Comparison of ENCODE assay signal across 15 cellular contexts in the genomic region with DNA sequence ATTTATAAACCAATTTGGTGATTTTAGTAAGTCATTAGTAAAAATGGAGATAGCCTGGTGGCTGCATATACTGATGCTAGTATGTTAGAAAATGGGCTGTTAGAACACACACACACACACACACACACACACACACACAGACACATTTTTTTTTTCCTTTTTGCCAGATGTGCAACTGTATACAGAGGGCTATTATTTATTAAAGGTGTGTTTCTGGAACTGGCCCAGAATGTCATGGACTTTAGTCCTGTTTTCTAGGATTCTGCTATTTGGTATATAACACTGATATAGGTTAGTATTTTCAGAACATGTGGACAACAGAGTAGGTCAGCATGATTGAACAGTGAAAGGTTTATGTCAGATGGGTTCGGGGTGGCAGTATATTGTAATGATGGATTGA. TPM values are rescaled to one million over a fixed set of nuclear protein-coding genes. Genes with fewer than 3 reads are reported as not detected.
DNase-seq lines count a peak whose midpoint lies in the region; ATAC-seq, FAIRE-seq and TF ChIP-seq lines count a peak whose summit lies in the region.
"Had no signal": no experiment of that assay in that cellular context is flagged by ENCODE, and none has a peak within 500 bp of the region (broad histone marks: within the 10 kb centered on the region; RNA-seq: fewer than 3 reads in every experiment).

No MANE protein-coding gene starts in this region.

- no peaks in the 10 kb centered on the region for H4K20me1 ChIP-seq in HepG2 (ENCODE audit: insufficient read depth, low read length)

- DNase-seq in NCI-H69 (lab: John Stamatoyannopoulos, UW): peak; percentile 49
- no peak for DNase-seq in HepG2 (ENCODE audit: low spot score)
- DNase-seq in type B pancreatic cell (ENCODE audit: extremely low spot score, unreplicated experiment): no peak
- no peak for DNase-seq in NOMO-1 treated with DMSO at 0.1 percent for 48 hours (lab: John Stamatoyannopoulos, UW; ENCODE audit: unreplicated experiment)
- DNase-seq in NCI-H1048 (lab: John Stamatoyannopoulos, UW): no peak
- DNase-seq: C1 segment of cervical spinal cord; Calu3; CD4-positive, alpha-beta memory T cell; COR-L47; DND-41; H9 had no signal

- peaks cover 19% of the 10 kb centered on the region for H3K36me3 Mint-ChIP-seq in type B pancreatic cell
- H3K36me3 Mint-ChIP-seq: CD4-positive, alpha-beta memory T cell had no signal

- no TSS peak for BruUV-seq in HepG2 (replicated peaks; lab: Mats Ljungman, UMichigan)

- TF ChIP-seq EP300 in HepG2 (IDR thresholded peaks at IDR 0.05; ENCODE audit: low read depth in 2 of 2, low read length in 2 of 2): no peak
- no peak for TF ChIP-seq EP300 in HepG2 (CRISPR knock-in tag; IDR thresholded peaks at IDR 0.05; ENCODE audit: borderline replicate concordance)

- 93% methylated on average over 1 of the region's 1 CpG for WGBS in HepG2 (ENCODE audit: low lambda C conversion rate)

- H3K27me3 Mint-ChIP-seq in type B pancreatic cell: no peaks in the 10 kb centered on the region

- H2AFZ ChIP-seq in HepG2 (ENCODE audit: low read length): no peak overlapping the region

- peak overlapping the region; percentile 43 for H3K27ac Mint-ChIP-seq in type B pancreatic cell
- H3K27ac Mint-ChIP-seq: CD4-positive, alpha-beta memory T cell had no signal

- H3K27ac ChIP-seq in HepG2 (ENCODE audit: extremely low read length, insufficient read depth, low read length): no peak overlapping the region

- no peak for TF ChIP-seq RAD21 in HepG2 (CRISPR knock-in tag; IDR thresholded peaks at IDR 0.05)

- no peak overlapping the region for H3K4me3 ChIP-seq in HepG2 (replicated peaks in 1 of 3; ENCODE audit: insufficient read depth in 1 of 3, low read depth in 2 of 3, low read length in 3 of 3)

- no peaks in the 10 kb centered on the region for H3K27me3 ChIP-seq in HepG2 (ENCODE audit: control insufficient read depth in 1 of 2, insufficient read depth in 2 of 2, low read length in 2 of 2)

- in situ Hi-C loops in HepG2 (cut with HindIII; ENCODE audit: extremely low pct_ligation_motif_present, low pct_unique_long_range_greater_than_20kb): no loop called here

- no peaks in the 10 kb centered on the region for H3K36me3 ChIP-seq in HepG2 (replicated peaks in 1 of 2; ENCODE audit: control insufficient read depth in 1 of 2, insufficient read depth in 2 of 2, low read length in 2 of 2)

- TF ChIP-seq POLR2A in HepG2 (IDR thresholded peaks at IDR 0.05; ENCODE audit: insufficient read depth in 1 of 2, low read depth in 2 of 2, low read length in 2 of 2): no peak

- CTCF ChIA-PET in HepG2 (lab: Yijun Ruan, JAX; ENCODE audit: low intra/inter-chr PET ratio, low total read pairs): no interaction called here

- TF ChIP-seq CTCF in HepG2 (CRISPR knock-in tag; IDR thresholded peaks at IDR 0.05): no peak
- TF ChIP-seq CTCF in type B pancreatic cell (conservative IDR thresholded peaks at IDR 0.05): no peak

- H3K9ac ChIP-seq in HepG2 (ENCODE audit: insufficient read depth, low read depth, low read length): no peak overlapping the region

- peaks cover 6% of the 10 kb centered on the region; the same call in 1 of the 2 replicates for H3K4me1 ChIP-seq in HepG2 (ENCODE audit: insufficient read depth, low read length)

- H3K9me3 Mint-ChIP-seq in type B pancreatic cell: no peaks in the 10 kb centered on the region
- H3K9me3 Mint-ChIP-seq: H9 had no signal

- POLR2A ChIA-PET in HepG2 (lab: Yijun Ruan, JAX): no interaction called here

- no peaks in the 10 kb centered on the region for H3K9me3 ChIP-seq in HepG2 (ENCODE audit: low read length)

- ATAC-seq in HepG2 (no peak), HG02798 (IDR thresholded peaks at IDR 0.05; ENCODE audit: poor library complexity, unreplicated experiment) (no peak)

- FAIRE-seq in HepG2 (lab: Jason Lieb, UNC): no peak
- FAIRE-seq: G401.6, GM12892, H1 had no signal

- intact Hi-C loops in HepG2 (cut with micrococcal nuclease; ENCODE audit: unreplicated experiment): no loop called here

- H3K4me2 ChIP-seq in HepG2 (ENCODE audit: low read depth, low read length): no peak overlapping the region

- no peaks in the 10 kb centered on the region for H3K79me2 ChIP-seq in HepG2 (ENCODE audit: insufficient read depth, low read length)

- H3K4me3 Mint-ChIP-seq in type B pancreatic cell: no peak overlapping the region
- H3K4me3 Mint-ChIP-seq: CD4-positive, alpha-beta memory T cell; H9 had no signal

- peaks cover 28% of the 10 kb centered on the region for H3K4me1 Mint-ChIP-seq in type B pancreatic cell (ENCODE audit: unreplicated experiment)

TF ChIP-seq in HepG2, 621 proteins besides CTCF, POLR2A, EP300 and RAD21:
- TF ChIP-seq EEA1 (CRISPR knock-in tag; IDR thresholded peaks at IDR 0.05; ENCODE audit: borderline replicate concordance): no peak
- TF ChIP-seq, protein P1, sequence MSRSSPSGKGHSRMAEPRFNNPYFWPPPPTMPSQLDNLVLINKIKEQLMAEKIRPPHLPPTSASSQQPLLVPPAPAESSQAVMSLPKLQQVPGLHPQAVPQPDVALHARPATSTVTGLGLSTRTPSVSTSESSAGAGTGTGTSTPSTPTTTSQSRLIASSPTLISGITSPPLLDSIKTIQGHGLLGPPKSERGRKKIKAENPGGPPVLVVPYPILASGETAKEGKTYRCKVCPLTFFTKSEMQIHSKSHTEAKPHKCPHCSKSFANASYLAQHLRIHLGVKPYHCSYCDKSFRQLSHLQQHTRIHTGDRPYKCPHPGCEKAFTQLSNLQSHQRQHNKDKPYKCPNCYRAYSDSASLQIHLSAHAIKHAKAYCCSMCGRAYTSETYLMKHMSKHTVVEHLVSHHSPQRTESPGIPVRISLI (CRISPR knock-in tag; IDR thresholded peaks at IDR 0.05; ENCODE audit: borderline replicate concordance): peak; percentile 19; the same call in 1 of the 2 replicates
- TF ChIP-seq, protein P2, sequence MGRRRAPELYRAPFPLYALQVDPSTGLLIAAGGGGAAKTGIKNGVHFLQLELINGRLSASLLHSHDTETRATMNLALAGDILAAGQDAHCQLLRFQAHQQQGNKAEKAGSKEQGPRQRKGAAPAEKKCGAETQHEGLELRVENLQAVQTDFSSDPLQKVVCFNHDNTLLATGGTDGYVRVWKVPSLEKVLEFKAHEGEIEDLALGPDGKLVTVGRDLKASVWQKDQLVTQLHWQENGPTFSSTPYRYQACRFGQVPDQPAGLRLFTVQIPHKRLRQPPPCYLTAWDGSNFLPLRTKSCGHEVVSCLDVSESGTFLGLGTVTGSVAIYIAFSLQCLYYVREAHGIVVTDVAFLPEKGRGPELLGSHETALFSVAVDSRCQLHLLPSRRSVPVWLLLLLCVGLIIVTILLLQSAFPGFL (CRISPR knock-in tag; IDR thresholded peaks at IDR 0.05): no peak
- TF ChIP-seq, protein P3, sequence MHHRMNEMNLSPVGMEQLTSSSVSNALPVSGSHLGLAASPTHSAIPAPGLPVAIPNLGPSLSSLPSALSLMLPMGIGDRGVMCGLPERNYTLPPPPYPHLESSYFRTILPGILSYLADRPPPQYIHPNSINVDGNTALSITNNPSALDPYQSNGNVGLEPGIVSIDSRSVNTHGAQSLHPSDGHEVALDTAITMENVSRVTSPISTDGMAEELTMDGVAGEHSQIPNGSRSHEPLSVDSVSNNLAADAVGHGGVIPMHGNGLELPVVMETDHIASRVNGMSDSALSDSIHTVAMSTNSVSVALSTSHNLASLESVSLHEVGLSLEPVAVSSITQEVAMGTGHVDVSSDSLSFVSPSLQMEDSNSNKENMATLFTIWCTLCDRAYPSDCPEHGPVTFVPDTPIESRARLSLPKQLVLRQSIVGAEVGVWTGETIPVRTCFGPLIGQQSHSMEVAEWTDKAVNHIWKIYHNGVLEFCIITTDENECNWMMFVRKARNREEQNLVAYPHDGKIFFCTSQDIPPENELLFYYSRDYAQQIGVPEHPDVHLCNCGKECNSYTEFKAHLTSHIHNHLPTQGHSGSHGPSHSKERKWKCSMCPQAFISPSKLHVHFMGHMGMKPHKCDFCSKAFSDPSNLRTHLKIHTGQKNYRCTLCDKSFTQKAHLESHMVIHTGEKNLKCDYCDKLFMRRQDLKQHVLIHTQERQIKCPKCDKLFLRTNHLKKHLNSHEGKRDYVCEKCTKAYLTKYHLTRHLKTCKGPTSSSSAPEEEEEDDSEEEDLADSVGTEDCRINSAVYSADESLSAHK (CRISPR knock-in tag; IDR thresholded peaks at IDR 0.05; ENCODE audit: borderline replicate concordance): no peak
TF ChIP-seq in HepG2: peak in this region for 1.

RNA-seq across cellular contexts. Expression of a gene that starts 12.4 kb away (rescaled TPM):
- 5.4 and 13.1 TPM in 2 replicates for total RNA-seq in HepG2 (2016; rRNA removed; fragmentation: Illumina TruSeq; extraction: Trizol)
- total RNA-seq in HepG2 (2016; cell fraction: cytosol; rRNA removed; fragmentation: Illumina TruSeq; extraction: Trizol; ENCODE audit: low read depth): 0.51 and 0.79 TPM in 2 replicates
- 5.6 and 10.9 TPM in 2 replicates for total RNA-seq in HepG2 (2016; cell fraction: insoluble cytoplasmic fraction; rRNA removed; fragmentation: Illumina TruSeq; extraction: Trizol)
- 1.4 and 1.8 TPM in 2 replicates for total RNA-seq in HepG2 (2016; cell fraction: membrane; rRNA removed; fragmentation: Illumina TruSeq; extraction: Trizol)
- total RNA-seq in HepG2 (2016; cell fraction: nucleus; rRNA removed; fragmentation: Illumina TruSeq; extraction: Trizol): 12.2 and 12.6 TPM in 2 replicates
- polyA plus RNA-seq in HepG2 (2011; rRNA removed): 7.5 and 9.5 TPM in 2 replicates
- 2.9 and 6.1 TPM in 2 replicates for polyA plus RNA-seq in HepG2 (2011; cell fraction: cytosol; rRNA removed)
- polyA plus RNA-seq in HepG2 (2011; cell fraction: nucleus; rRNA removed): 13.8 and 22.1 TPM in 2 replicates
- 14.2 and 16.8 TPM in 2 replicates for polyA plus RNA-seq in HepG2 (2012)
- polyA plus RNA-seq in HepG2 (2016; cell fraction: cytosol; fragmentation: Illumina TruSeq; extraction: Trizol; ENCODE audit: low read depth): 0.17 and 0.19 TPM in 2 replicates
- 13.2 and 14.1 TPM in 2 replicates for polyA plus RNA-seq in HepG2 (2016; cell fraction: insoluble cytoplasmic fraction; fragmentation: Illumina TruSeq; extraction: Trizol; ENCODE audit: low read depth)
- 0.60 and 1.2 TPM in 2 replicates for polyA plus RNA-seq in HepG2 (2016; cell fraction: membrane; fragmentation: Illumina TruSeq; extraction: Trizol; ENCODE audit: low read depth)
- 20.2 and 22.0 TPM in 2 replicates for polyA plus RNA-seq in HepG2 (2016; cell fraction: nucleus; fragmentation: Illumina TruSeq; extraction: Trizol; ENCODE audit: insufficient read depth, low read depth)
- polyA minus RNA-seq in HepG2 (2011; rRNA and poly(A)+ RNA removed; ENCODE audit: low replicate concordance): 2.9 and 3.1 TPM in 2 replicates
- 4.7 and 6.7 TPM in 2 replicates for polyA minus RNA-seq in HepG2 (2011; cell fraction: cytosol; rRNA and poly(A)+ RNA removed)
- 20.7 and 33.1 TPM in 2 replicates for polyA minus RNA-seq in HepG2 (2011; cell fraction: nucleus; rRNA and poly(A)+ RNA removed)
- 46.7 and 110 TPM in 2 replicates for total RNA-seq in type B pancreatic cell (ENCODE audit: low replicate concordance)
